8 cellular contexts compared by ENCODE assay signal in the genomic region with DNA sequence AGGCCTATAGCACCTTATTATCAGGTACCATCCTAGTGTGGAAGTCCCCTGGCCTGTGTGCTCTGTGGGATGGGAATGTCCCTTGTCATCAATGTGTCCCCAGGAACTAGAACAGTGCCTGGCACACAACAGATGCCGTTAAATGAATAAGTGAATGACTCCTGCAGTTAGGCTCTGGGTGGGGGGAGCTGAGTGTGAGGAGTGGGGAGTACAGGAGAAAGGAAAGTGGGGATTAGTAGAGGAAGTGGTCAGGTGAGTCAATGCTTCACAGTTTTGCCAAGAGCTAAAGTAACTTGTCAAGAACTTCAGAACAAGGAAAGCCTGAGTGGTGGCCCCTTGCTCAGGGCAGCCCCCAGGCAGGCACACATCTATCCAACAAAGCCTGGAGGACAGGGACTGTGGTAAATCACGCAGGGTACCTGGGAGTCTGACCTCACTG. TPM values are rescaled to one million over a fixed set of nuclear protein-coding genes. Genes with fewer than 3 reads are reported as not detected.
DNase-seq lines count a peak whose midpoint lies in the region; ATAC-seq and TF ChIP-seq lines count a peak whose summit lies in the region.

No MANE protein-coding gene starts in this region.

- peaks cover 0 to 9% of the 10 kb centered on the region in 2 donors for H3K4me1 ChIP-seq in breast epithelium

- H3K4me3 ChIP-seq in breast epithelium = no peak overlapping the region

- no peak for TF ChIP-seq POLR2A in breast epithelium (IDR thresholded peaks at IDR 0.05)

- peak; percentile 72 for DNase-seq in A172 (ENCODE audit: low spot score)
- DNase-seq in OCI-M1 (lab: John Stamatoyannopoulos, UW) = peak; percentile 35
- DNase-seq in breast epithelium (ENCODE audit: low spot score in 2 of 2) = peak in 1 of 2 donors; percentile 13
- DNase-seq in stimulated activated CD8-positive, alpha-beta memory T cell treated with anti-CD3 and anti-CD28 coated beads, Interleukin-4, amount 100 ng/mL, for 48 hours = peak; percentile 80
- DNase-seq in NCI-H1417 (lab: John Stamatoyannopoulos, UW) = no peak
- no peak for DNase-seq in NCI-H345 treated with DMSO at 0.1 percent for 48 hours (lab: John Stamatoyannopoulos, UW; ENCODE audit: unreplicated experiment)
- no peak for DNase-seq in RKO (ENCODE audit: low spot score)

- no peaks in the 10 kb centered on the region for H3K9me3 ChIP-seq in breast epithelium

- no peaks in the 10 kb centered on the region for H3K36me3 ChIP-seq in breast epithelium

- H3K27ac ChIP-seq in breast epithelium = peak overlapping the region; percentile 73 to 88

- ATAC-seq in GM21825 (IDR thresholded peaks at IDR 0.05; ENCODE audit: unreplicated experiment) = peak; percentile 14

- TF ChIP-seq CTCF in breast epithelium (IDR thresholded peaks at IDR 0.05) = no peak

- intact Hi-C loops in breast epithelium (cut with DNase I; ENCODE audit: low total_unique reads) = loop anchor here (10.0 kb wide), 1 partner anchor 71 kb away; no protein-coding TSS in a partner anchor

- no peaks in the 10 kb centered on the region for H3K27me3 ChIP-seq in breast epithelium

RNA-seq across cellular contexts. Expression of gene DAD1, which starts 33.4 kb away (rescaled TPM):
- 157 and 227 TPM in 2 replicates for total RNA-seq in A172 (2014; rRNA removed; shearing (Covaris generic))
- 100 to 1,000 TPM; 192 to 238 (median 202) TPM for total RNA-seq in breast epithelium

RNA-seq across cellular contexts. Expression of gene ABHD4, which starts 42.5 kb away (rescaled TPM):
- 11.6 and 12.5 TPM in 2 replicates for total RNA-seq in A172 (2014; rRNA removed; shearing (Covaris generic))
- total RNA-seq in breast epithelium = 10 to 100 TPM; 22.1 to 41.6 (median 25.2) TPM

Comparison
In these comparisons a context has a peak if more than half of its experiments do, and no peak if none do; other contexts are left out.
1. DNase-seq: peak in A172 (single experiment), OCI-M1 (single experiment) and stimulated activated CD8-positive, alpha-beta memory T cell treated with anti-CD3 and anti-CD28 coated beads, Interleukin-4, amount 100 ng/mL, for 48 hours (single experiment); none in NCI-H1417 (0 of 3), NCI-H345 treated with DMSO at 0.1 percent for 48 hours (single experiment) and RKO (single experiment).